Comparison of ENCODE assay signal across 8 cellular contexts in genomic region chr12:46585854-46586621, GRCh38.
A peak's percentile ranks its signal among the peaks of the same experiment; 100 is the strongest.
DNase-seq lines count a peak whose midpoint lies in the region; ATAC-seq and TF ChIP-seq lines count a peak whose summit lies in the region.

No MANE protein-coding gene starts in this region.

- H3K9me3 Mint-ChIP-seq in activated CD8-positive, alpha-beta T cell treated with anti-CD3 and anti-CD28 coated beads for 36 hours = peaks cover 44% of the 10 kb centered on the region

- H3K27me3 Mint-ChIP-seq in activated CD8-positive, alpha-beta T cell treated with anti-CD3 and anti-CD28 coated beads for 36 hours = no peaks in the 10 kb centered on the region

- H3K36me3 Mint-ChIP-seq in activated CD8-positive, alpha-beta T cell treated with anti-CD3 and anti-CD28 coated beads for 36 hours (ENCODE audit: low read depth) = peaks cover 26% of the 10 kb centered on the region

- no peak for TF ChIP-seq CTCF in activated CD8-positive, alpha-beta T cell treated with anti-CD3 and anti-CD28 coated beads for 36 hours (IDR thresholded peaks at IDR 0.05)

- no peak overlapping the region for H3K4me3 Mint-ChIP-seq in activated CD8-positive, alpha-beta T cell treated with anti-CD3 and anti-CD28 coated beads for 36 hours

- H3K4me3 ChIP-seq in iPS-20b (ENCODE audit: low read length) = peak overlapping the region; percentile 33

- peaks cover 35% of the 10 kb centered on the region for H3K4me1 Mint-ChIP-seq in activated CD8-positive, alpha-beta T cell treated with anti-CD3 and anti-CD28 coated beads for 36 hours (ENCODE audit: low read depth)

- POLR2A ChIA-PET in activated CD8-positive, alpha-beta T cell treated with anti-CD3 and anti-CD28 coated beads for 36 hours (lab: Charles Lee) = interaction anchor here (0.6 kb wide), 1 partner anchor 202 kb away, joined by 4 read pairs; no protein-coding TSS in a partner anchor

- intact Hi-C loops in activated CD8-positive, alpha-beta T cell treated with anti-CD3 and anti-CD28 coated beads for 36 hours (cut with micrococcal nuclease) = no loop called here

- H3K27me3 ChIP-seq in iPS-20b (ENCODE audit: insufficient read depth, low read length) = no peaks in the 10 kb centered on the region

- CTCF ChIA-PET in activated CD8-positive, alpha-beta T cell treated with anti-CD3 and anti-CD28 coated beads for 36 hours (lab: Charles Lee) = no interaction called here

- H3K27ac ChIP-seq in iPS-20b (ENCODE audit: low read length) = peak overlapping the region; percentile 30

- peaks cover 7% of the 10 kb centered on the region; the same call in 1 of the 2 replicates for H3K4me1 ChIP-seq in iPS-20b (ENCODE audit: insufficient read depth, low read length)

- no peaks in the 10 kb centered on the region for H3K36me3 ChIP-seq in iPS-20b (ENCODE audit: insufficient read depth, low read depth, low read length)

- H3K9ac ChIP-seq in iPS-20b (ENCODE audit: low read depth, low read length) = peak overlapping the region; percentile 58; the same call in 1 of the 2 replicates

- DNase-seq in Caki2 (ENCODE audit: low read depth) (peak; percentile 41), NCI-H1105 (lab: John Stamatoyannopoulos, UW) (peak; percentile 73)
- DNase-seq in activated CD8-positive, alpha-beta T cell treated with anti-CD3 and anti-CD28 coated beads for 36 hours = peak; percentile 49

- H3K9me3 ChIP-seq in iPS-20b (ENCODE audit: insufficient read depth, low read depth, low read length) = peaks cover 9% of the 10 kb centered on the region

- H3K27ac Mint-ChIP-seq in activated CD8-positive, alpha-beta T cell treated with anti-CD3 and anti-CD28 coated beads for 36 hours = peak overlapping the region; percentile 40

- in situ Hi-C loops in Caki2 (cut with HindIII; ENCODE audit: low pct_unique_long_range_greater_than_20kb, low sequenced_read_pairs) = no loop called here

- ATAC-seq in activated CD8-positive, alpha-beta T cell treated with anti-CD3 and anti-CD28 coated beads for 36 hours = no peak
- ATAC-seq in GM18867 (IDR thresholded peaks at IDR 0.05; ENCODE audit: unreplicated experiment) (no peak), HG03025 (IDR thresholded peaks at IDR 0.05; ENCODE audit: low FRiP score, unreplicated experiment) (no peak), GM21737 (IDR thresholded peaks at IDR 0.05; ENCODE audit: unreplicated experiment) (no peak), HG03571 (IDR thresholded peaks at IDR 0.05; ENCODE audit: unreplicated experiment) (no peak)
